Comparison of ENCODE assay signal across 18 cellular contexts in genomic region chr3:41711656-41712055, GRCh38.
DNase-seq lines count a peak whose midpoint lies in the region; ATAC-seq, FAIRE-seq and TF ChIP-seq lines count a peak whose summit lies in the region.
"Had no signal": no experiment of that assay in that cellular context is flagged by ENCODE, and none has a peak within 500 bp of the region (broad histone marks: within the 10 kb centered on the region; RNA-seq: fewer than 3 reads in every experiment).

No MANE protein-coding gene starts in this region.

- peak; percentile 69 for FAIRE-seq in astrocyte (lab: Jason Lieb, UNC)
- FAIRE-seq: GM18507 had no signal

- H3K9me3 Mint-ChIP-seq in astrocyte (ENCODE audit: unreplicated experiment), result peaks cover 10% of the 10 kb centered on the region
- no peaks in the 10 kb centered on the region for H3K9me3 Mint-ChIP-seq in naive thymus-derived CD8-positive, alpha-beta T cell
- H3K9me3 Mint-ChIP-seq: activated T-helper 17 cell treated with anti-CD3 and anti-CD28 coated beads, Interleukin-2, amount 50 U/mL, for 72 hours; H9; T-cell had no signal

- H3K27me3 ChIP-seq in HUES6 (ENCODE audit: control insufficient read depth, insufficient read depth, low read length) (no peaks in the 10 kb centered on the region), astrocyte (ENCODE audit: insufficient read depth, low read length) (no peaks in the 10 kb centered on the region), uterus (no peaks in the 10 kb centered on the region)
- H3K27me3 ChIP-seq: BLaER1 treated with 17β-estradiol and CSF1 and Interleukin-3, amounts not matched to agents 10 nM and 100 nM had no signal

- H3K4me2 ChIP-seq in astrocyte (ENCODE audit: low read length), result peak overlapping the region; percentile 79

- no peak overlapping the region for H3K4me3 Mint-ChIP-seq in astrocyte (ENCODE audit: unreplicated experiment)
- H3K4me3 Mint-ChIP-seq in naive thymus-derived CD8-positive, alpha-beta T cell, result no peak overlapping the region
- H3K4me3 Mint-ChIP-seq: activated T-helper 17 cell treated with anti-CD3 and anti-CD28 coated beads, Interleukin-2, amount 50 U/mL, for 72 hours; H9; T-cell had no signal

- intact Hi-C loops in head of caudate nucleus (cut with DNase I), result no loop called here
- intact Hi-C loops in uterus (cut with DNase I; ENCODE audit: low total_unique reads), result no loop called here

- H3K36me3 ChIP-seq in HUES6 (ENCODE audit: control insufficient read depth, insufficient read depth, low read length) (no peaks in the 10 kb centered on the region), astrocyte (ENCODE audit: insufficient read depth, low read length) (no peaks in the 10 kb centered on the region), uterus (no peaks in the 10 kb centered on the region)
- H3K36me3 ChIP-seq: BLaER1 treated with 17β-estradiol and CSF1 and Interleukin-3, amounts not matched to agents 10 nM and 100 nM had no signal

- H3K9me3 ChIP-seq in HUES6 (ENCODE audit: control insufficient read depth, insufficient read depth, low read depth, low read length) (no peaks in the 10 kb centered on the region), astrocyte (ENCODE audit: insufficient read depth, low read depth, low read length) (no peaks in the 10 kb centered on the region), uterus (no peaks in the 10 kb centered on the region)
- H3K9me3 ChIP-seq: BLaER1 treated with 17β-estradiol and CSF1 and Interleukin-3, amounts not matched to agents 10 nM and 100 nM had no signal

- H2AFZ ChIP-seq in astrocyte (ENCODE audit: low read depth, low read length), result no peak overlapping the region

- no peak for ATAC-seq in naive thymus-derived CD8-positive, alpha-beta T cell
- no peak for ATAC-seq in HG02840 (IDR thresholded peaks at IDR 0.05; ENCODE audit: low FRiP score, unreplicated experiment)
- ATAC-seq: activated T-helper 17 cell treated with anti-CD3 and anti-CD28 coated beads, Interleukin-2, amount 50 U/mL, for 72 hours; right cardiac atrium; stimulated activated naive CD8-positive, alpha-beta T cell treated with anti-CD3 and anti-CD28 coated beads, Interleukin-15, Interleukin-2, amounts not matched to agents 100 U/mL and 50 U/mL, for 24 hours; T-cell had no signal

- H3K4me3 ChIP-seq in AG10803 (ENCODE audit: low read length), result no peak overlapping the region
- no peak overlapping the region for H3K4me3 ChIP-seq in HUES6 (ENCODE audit: low read depth, low read length)
- H3K4me3 ChIP-seq in astrocyte (ENCODE audit: insufficient read depth, low read depth, low read length), result no peak overlapping the region
- H3K4me3 ChIP-seq in uterus, result no peak overlapping the region
- H3K4me3 ChIP-seq: BLaER1 treated with 17β-estradiol and CSF1 and Interleukin-3, amounts not matched to agents 10 nM and 100 nM had no signal

- DNase-seq in AG10803 (ENCODE audit: low read depth), result peak; percentile 78
- DNase-seq in astrocyte (ENCODE audit: low read depth), result peak; percentile 63
- DNase-seq in left kidney (ENCODE audit: low read depth, low spot score), result peak; percentile 38
- no peak for DNase-seq in naive thymus-derived CD8-positive, alpha-beta T cell
- no peak for DNase-seq in head of caudate nucleus
- DNase-seq in uterus, result no peak
- DNase-seq: activated CD4-positive, alpha-beta T cell treated with anti-CD3 and anti-CD28 coated beads for 48 hours; DND-41; NCI-H187 treated with DMSO at 0.1 percent for 48 hours; right cardiac atrium; stimulated activated naive CD8-positive, alpha-beta T cell treated with anti-CD3 and anti-CD28 coated beads, Interleukin-15, Interleukin-2, amounts not matched to agents 100 U/mL and 50 U/mL, for 24 hours; T-cell had no signal

- H3K27ac Mint-ChIP-seq in astrocyte (ENCODE audit: unreplicated experiment), result peak overlapping the region; percentile 97
- no peak overlapping the region for H3K27ac Mint-ChIP-seq in naive thymus-derived CD8-positive, alpha-beta T cell
- H3K27ac Mint-ChIP-seq: activated T-helper 17 cell treated with anti-CD3 and anti-CD28 coated beads, Interleukin-2, amount 50 U/mL, for 72 hours; T-cell had no signal

- peaks cover 5% of the 10 kb centered on the region for H3K36me3 Mint-ChIP-seq in astrocyte (ENCODE audit: low read depth, unreplicated experiment)
- peaks cover 0 to 24% (median 22%) of the 10 kb centered on the region in 3 donors for H3K36me3 Mint-ChIP-seq in naive thymus-derived CD8-positive, alpha-beta T cell

- no peaks in the 10 kb centered on the region for H3K79me2 ChIP-seq in astrocyte (ENCODE audit: insufficient read depth, low read length)

- POLR2A ChIA-PET in naive thymus-derived CD8-positive, alpha-beta T cell (lab: Charles Lee), result no interaction called here

- H3K4me1 Mint-ChIP-seq in astrocyte (ENCODE audit: low read depth, unreplicated experiment), result peaks cover 22% of the 10 kb centered on the region
- H3K4me1 Mint-ChIP-seq in naive thymus-derived CD8-positive, alpha-beta T cell, result peaks cover 0 to 2% (median under 1%) of the 10 kb centered on the region in 4 donors
- H3K4me1 Mint-ChIP-seq: activated T-helper 17 cell treated with anti-CD3 and anti-CD28 coated beads, Interleukin-2, amount 50 U/mL, for 72 hours; T-cell had no signal

- no peaks in the 10 kb centered on the region for H4K20me1 ChIP-seq in astrocyte (ENCODE audit: insufficient read depth, low read length)
- H4K20me1 ChIP-seq: BLaER1 treated with 17β-estradiol and CSF1 and Interleukin-3, amounts not matched to agents 10 nM and 100 nM had no signal

- peaks cover 13% of the 10 kb centered on the region for H3K4me1 ChIP-seq in HUES6 (ENCODE audit: control insufficient read depth, insufficient read depth, low read length)
- H3K4me1 ChIP-seq in astrocyte (ENCODE audit: insufficient read depth, low read length), result peaks cover 10% of the 10 kb centered on the region
- H3K4me1 ChIP-seq in uterus, result no peaks in the 10 kb centered on the region

- H3K9ac ChIP-seq in HUES6 (ENCODE audit: low read length) (no peak overlapping the region), astrocyte (ENCODE audit: low read length) (no peak overlapping the region)
- H3K9ac ChIP-seq: BLaER1 treated with 17β-estradiol and CSF1 and Interleukin-3, amounts not matched to agents 10 nM and 100 nM had no signal

- no peak for TF ChIP-seq POLR2A in uterus (IDR thresholded peaks at IDR 0.05)

- TF ChIP-seq CTCF in AG10803 (conservative IDR thresholded peaks at IDR 0.05; ENCODE audit: low read length) (no peak), astrocyte (IDR thresholded peaks at IDR 0.05; ENCODE audit: insufficient read depth, low read depth, low read length) (no peak), uterus (IDR thresholded peaks at IDR 0.05) (no peak)

- H3K27ac ChIP-seq in HUES6 (ENCODE audit: low read depth, low read length) (0 out of 2 replicates have a peak overlapping the region, but pooled peaks have one; percentile 25), astrocyte (ENCODE audit: low read depth, low read length) (peak overlapping the region; percentile 81), uterus (peak overlapping the region in 1 of 2 donors; percentile 37)
- H3K27ac ChIP-seq: BLaER1 treated with 17β-estradiol and CSF1 and Interleukin-3, amounts not matched to agents 10 nM and 100 nM had no signal

- no peaks in the 10 kb centered on the region for H3K27me3 Mint-ChIP-seq in astrocyte (ENCODE audit: low read depth, unreplicated experiment)
- no peaks in the 10 kb centered on the region for H3K27me3 Mint-ChIP-seq in naive thymus-derived CD8-positive, alpha-beta T cell
- H3K27me3 Mint-ChIP-seq: activated T-helper 17 cell treated with anti-CD3 and anti-CD28 coated beads, Interleukin-2, amount 50 U/mL, for 72 hours; T-cell had no signal

Comparison
In these comparisons a context has a peak if more than half of its experiments do, and no peak if none do; other contexts are left out.
1. DNase-seq: peak in AG10803 (single experiment), astrocyte (single experiment) and left kidney (single experiment); none in naive thymus-derived CD8-positive, alpha-beta T cell (0 of 10), head of caudate nucleus (0 of 42) and uterus (0 of 2).